Comparison of ENCODE assay signal across 9 cellular contexts in genomic region chr11:6737872-6738466, GRCh38. TPM values are rescaled to one million over a fixed set of nuclear protein-coding genes. Genes with fewer than 3 reads are reported as not detected.
DNase-seq lines count a peak whose midpoint lies in the region; ATAC-seq lines count a peak whose summit lies in the region.
"Had no signal": no experiment of that assay in that cellular context is flagged by ENCODE, and none has a peak within 500 bp of the region (broad histone marks: within the 10 kb centered on the region; RNA-seq: fewer than 3 reads in every experiment).

No MANE protein-coding gene starts in this region.

- H3K4me3 Mint-ChIP-seq in T-cell: peak overlapping the region; percentile 4 to 50 (median 32)

- DNase-seq in NCI-H1105 treated with DMSO at 0.1 percent for 48 hours (lab: John Stamatoyannopoulos, UW): peak; percentile 34
- DNase-seq in NCI-H1105 (lab: John Stamatoyannopoulos, UW): no peak
- peak; percentile 10 for DNase-seq in HuH-7.5 (ENCODE audit: low spot score)
- DNase-seq in T-cell: peak; percentile 22 to 74 (median 60)
- DNase-seq in astrocyte of the hippocampus (ENCODE audit: low read depth, low spot score): peak; percentile 39
- peak; percentile 54 for DNase-seq in kidney glomerular epithelial cell (lab: John Stamatoyannopoulos, UW)
- peak; percentile 46 for DNase-seq in stimulated activated CD8-positive, alpha-beta memory T cell treated with anti-CD3 and anti-CD28 coated beads, Interleukin-15, amount 100 ng/mL, for 1 hour (ENCODE audit: low read depth)

- H3K36me3 Mint-ChIP-seq in T-cell: peaks cover 32% of the 10 kb centered on the region

- CTCF ChIA-PET in T-cell (lab: Charles Lee): interaction anchor here (0.5 to 11.2 kb wide), 41 partner anchors 9 to 927 kb away, joined by 3 to 201 read pairs (median 4); partner anchors contain the start of genes ILK (in 1 of the 2), MRPL17 (in 1 of the 2) and RRP8 (in 1 of the 2)

- H3K4me1 Mint-ChIP-seq in T-cell: peaks cover 77 to 92% (median 89%) of the 10 kb centered on the region in 3 donors

- H3K9me3 Mint-ChIP-seq in T-cell: no peaks in the 10 kb centered on the region

- ATAC-seq in GM21619 (IDR thresholded peaks at IDR 0.05; ENCODE audit: unreplicated experiment) (peak; percentile 84), T-cell (replicated peaks in 1 of 4) (peak; percentile 42 to 64 (median 58))

- POLR2A ChIA-PET in T-cell (lab: Charles Lee): interaction anchor here (0.6 to 1.3 kb wide), 6 partner anchors 10 to 481 kb away, joined by 3 to 12 read pairs (median 4); no protein-coding TSS in a partner anchor

- H3K27ac Mint-ChIP-seq in T-cell: peak overlapping the region; percentile 93 to 94

- H3K27me3 Mint-ChIP-seq in T-cell: no peaks in the 10 kb centered on the region

RNA-seq across cellular contexts. Expression of gene OR2AG2, which starts 33.8 kb away (rescaled TPM):
- total RNA-seq in T-cell: not detected

RNA-seq across cellular contexts. Expression of gene OR2AG1, which starts 44.9 kb away (rescaled TPM):
- not detected for total RNA-seq in T-cell
- total RNA-seq: mononuclear cell had no signal

RNA-seq across cellular contexts. Expression of gene MRPL17, which starts 54.8 kb away (rescaled TPM):
- 10 to 100 TPM; 12.1 to 33.1 (median 30.2) TPM for total RNA-seq in T-cell
